Comparison of ENCODE assay signal across 18 cellular contexts in the genomic region with DNA sequence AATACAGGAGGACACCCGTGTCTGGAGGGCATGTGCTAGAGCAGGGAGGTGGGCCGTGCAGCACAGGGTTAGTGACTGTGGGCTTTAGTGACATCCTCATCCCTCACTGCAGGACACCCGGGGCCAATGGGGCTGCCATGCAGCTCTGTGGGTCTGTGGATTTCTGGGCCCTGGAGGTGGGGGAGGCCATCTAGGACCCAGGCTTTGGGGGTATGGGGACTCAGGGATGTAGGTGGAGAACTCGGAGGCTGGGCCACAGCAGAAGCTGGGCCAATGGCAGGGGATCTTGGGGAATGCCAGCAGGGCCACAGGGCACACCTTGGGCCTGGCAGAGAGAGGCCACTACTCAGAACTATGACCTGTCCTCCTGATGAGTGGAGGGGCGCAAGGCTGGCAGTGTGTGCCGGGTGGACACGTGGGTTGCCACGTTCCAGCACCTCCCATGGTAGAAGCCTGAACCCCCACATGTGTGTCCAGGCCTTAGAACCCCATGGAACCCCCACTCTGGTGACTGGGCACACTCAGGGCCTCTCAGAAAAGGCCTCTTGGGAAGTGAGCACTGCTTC. TPM values are rescaled to one million over a fixed set of nuclear protein-coding genes. Genes with fewer than 3 reads are reported as not detected.
DNase-seq lines count a peak whose midpoint lies in the region; ATAC-seq and FAIRE-seq lines count a peak whose summit lies in the region.
"Had no signal": no experiment of that assay in that cellular context is flagged by ENCODE, and none has a peak within 500 bp of the region (broad histone marks: within the 10 kb centered on the region; RNA-seq: fewer than 3 reads in every experiment).

No MANE protein-coding gene starts in this region.

- H3K27ac ChIP-seq in neuronal stem cell (replicated peaks; ENCODE audit: low read length) (no peak overlapping the region), aorta (ENCODE audit: low read depth in 1 of 2, low read length in 2 of 2) (no peak overlapping the region)
- H3K27ac ChIP-seq: ascending aorta, BLaER1, thoracic aorta had no signal

- intact Hi-C loops in activated T-helper 2 cell treated with anti-CD3 and anti-CD28 coated beads, Interferon-gamma antibody, Interleukin-2, Interleukin-4, amounts not matched to agents 10 μg/mL and 5 μg/mL and 100 μg/mL, durations not matched to agents 14 hours and 24 hours and 36 hours (cut with micrococcal nuclease): no loop called here
- intact Hi-C loops in aorta (cut with DNase I): no loop called here

- H2BK5ac ChIP-seq in neuronal stem cell (ENCODE audit: low read length): peak overlapping the region; percentile 41

- peaks cover 6% of the 10 kb centered on the region for H3K79me1 ChIP-seq in neuronal stem cell (ENCODE audit: low read depth, low read length)

- peak overlapping the region; percentile 79 for H2BK15ac ChIP-seq in neuronal stem cell (ENCODE audit: low read length)

- H3K23ac ChIP-seq in neuronal stem cell (ENCODE audit: low read depth, low read length, poor library complexity): peak overlapping the region; percentile 90

- peaks cover 27 to 30% of the 10 kb centered on the region in 2 donors for H3K4me1 ChIP-seq in neuronal stem cell (ENCODE audit: control insufficient read depth in 2 of 2, insufficient read depth in 1 of 2, low read depth in 1 of 2, low read length in 2 of 2)
- no peaks in the 10 kb centered on the region for H3K4me1 ChIP-seq in aorta (ENCODE audit: control insufficient read depth in 1 of 2, insufficient read depth in 2 of 2, low read length in 2 of 2)
- H3K4me1 ChIP-seq: ascending aorta had no signal

- H3K9me3 ChIP-seq in neuronal stem cell (replicated peaks in 1 of 2; ENCODE audit: control insufficient read depth in 2 of 2, insufficient read depth in 1 of 2, low read depth in 1 of 2, low read length in 2 of 2) (peaks cover 5 to 12% of the 10 kb centered on the region in 2 donors), aorta (ENCODE audit: control insufficient read depth, low read length) (no peaks in the 10 kb centered on the region)
- H3K9me3 ChIP-seq: ascending aorta, thoracic aorta had no signal

- H3K14ac ChIP-seq in neuronal stem cell (ENCODE audit: low read length): peak overlapping the region; percentile 98

- peak overlapping the region; percentile 98 for H2BK120ac ChIP-seq in neuronal stem cell (ENCODE audit: low read depth, low read length)

- H2AK5ac ChIP-seq in neuronal stem cell (ENCODE audit: low read depth, low read length): peak overlapping the region; percentile 94

- H4K91ac ChIP-seq in neuronal stem cell (ENCODE audit: low read depth, low read length, poor library complexity): no peak overlapping the region

- peaks cover 0 to 13% of the 10 kb centered on the region in 2 donors for H3K36me3 ChIP-seq in neuronal stem cell (replicated peaks in 1 of 2; ENCODE audit: control insufficient read depth in 2 of 2, insufficient read depth in 2 of 2, low read length in 2 of 2)
- H3K36me3 ChIP-seq in aorta (ENCODE audit: control insufficient read depth in 1 of 2, insufficient read depth in 2 of 2, low read length in 1 of 2): peaks cover 0 to 1% of the 10 kb centered on the region in 2 donors
- H3K36me3 ChIP-seq: BLaER1, thoracic aorta had no signal

- no peaks in the 10 kb centered on the region for H3K36me3 Mint-ChIP-seq in activated T-helper 2 cell treated with anti-CD3 and anti-CD28 coated beads, Interferon-gamma antibody, Interleukin-2, Interleukin-4, amounts not matched to agents 10 μg/mL and 5 μg/mL and 100 μg/mL, durations not matched to agents 14 hours and 24 hours and 36 hours (ENCODE audit: low read depth)
- H3K36me3 Mint-ChIP-seq: natural killer cell treated with Interleukin-12 subunit alpha and Interleukin-12 subunit beta and Interleukin-15 and Interleukin-18, amount 100 ng/mL, for 72 hours had no signal

- H3K27ac Mint-ChIP-seq in activated T-helper 2 cell treated with anti-CD3 and anti-CD28 coated beads, Interferon-gamma antibody, Interleukin-2, Interleukin-4, amounts not matched to agents 10 μg/mL and 5 μg/mL and 100 μg/mL, durations not matched to agents 14 hours and 24 hours and 36 hours: no peak overlapping the region
- H3K27ac Mint-ChIP-seq: natural killer cell treated with Interleukin-12 subunit alpha and Interleukin-12 subunit beta and Interleukin-15 and Interleukin-18, amount 100 ng/mL, for 72 hours had no signal

- H3K27me3 ChIP-seq in neuronal stem cell (ENCODE audit: control insufficient read depth in 3 of 3, insufficient read depth in 3 of 3, low read depth in 1 of 3, low read length in 3 of 3) (no peaks in the 10 kb centered on the region), aorta (ENCODE audit: control insufficient read depth in 1 of 2, insufficient read depth in 2 of 2, low read length in 1 of 2) (no peaks in the 10 kb centered on the region)
- H3K27me3 ChIP-seq: ascending aorta, BLaER1 had no signal

- no peak for FAIRE-seq in GM19239 (lab: Jason Lieb, UNC)
- FAIRE-seq: colon, endothelial cell of umbilical vein, frontal cortex had no signal

- H3K9me3 Mint-ChIP-seq in activated T-helper 2 cell treated with anti-CD3 and anti-CD28 coated beads, Interferon-gamma antibody, Interleukin-2, Interleukin-4, amounts not matched to agents 10 μg/mL and 5 μg/mL and 100 μg/mL, durations not matched to agents 14 hours and 24 hours and 36 hours: no peaks in the 10 kb centered on the region
- H3K9me3 Mint-ChIP-seq: natural killer cell treated with Interleukin-12 subunit alpha and Interleukin-12 subunit beta and Interleukin-15 and Interleukin-18, amount 100 ng/mL, for 72 hours had no signal

- H3K4me2 ChIP-seq in neuronal stem cell (ENCODE audit: insufficient read depth, low read length, poor library complexity, severe bottlenecking): no peak overlapping the region
- H3K4me2 ChIP-seq: BLaER1 had no signal

- peak overlapping the region; percentile 94 for H3K4ac ChIP-seq in neuronal stem cell (ENCODE audit: low read length)

- WGBS in neuronal stem cell (ENCODE audit: extremely low coverage in 2 of 2, insufficient read length in 2 of 2, insufficient replicate concordance in 1 of 2), 2 donors: no CpG with 5 or more reads among the region's 8 CpGs
- WGBS in aorta, 2 donors: 78 to 85% methylated on average over 8 of the region's 8 CpGs

- H3K4me3 Mint-ChIP-seq in activated T-helper 2 cell treated with anti-CD3 and anti-CD28 coated beads, Interferon-gamma antibody, Interleukin-2, Interleukin-4, amounts not matched to agents 10 μg/mL and 5 μg/mL and 100 μg/mL, durations not matched to agents 14 hours and 24 hours and 36 hours (ENCODE audit: low read depth): no peak overlapping the region
- H3K4me3 Mint-ChIP-seq: natural killer cell treated with Interleukin-12 subunit alpha and Interleukin-12 subunit beta and Interleukin-15 and Interleukin-18, amount 100 ng/mL, for 72 hours had no signal

- peak overlapping the region; percentile 98 for H2BK12ac ChIP-seq in neuronal stem cell (ENCODE audit: low read length)

- peak overlapping the region; percentile 91 for H3K18ac ChIP-seq in neuronal stem cell (ENCODE audit: low read length)

- no peaks in the 10 kb centered on the region for H3K27me3 Mint-ChIP-seq in activated T-helper 2 cell treated with anti-CD3 and anti-CD28 coated beads, Interferon-gamma antibody, Interleukin-2, Interleukin-4, amounts not matched to agents 10 μg/mL and 5 μg/mL and 100 μg/mL, durations not matched to agents 14 hours and 24 hours and 36 hours (ENCODE audit: low read depth)

- H3K9ac ChIP-seq in neuronal stem cell (ENCODE audit: low read depth, low read length, poor library complexity): peak overlapping the region; percentile 70
- H3K9ac ChIP-seq: BLaER1 had no signal

- no peak overlapping the region for H4K8ac ChIP-seq in neuronal stem cell (ENCODE audit: low read depth, low read length)

- H3K4me3 ChIP-seq in neuronal stem cell (ENCODE audit: low read length in 2 of 2) (no peak overlapping the region), aorta (ENCODE audit: low read length in 2 of 2) (no peak overlapping the region)
- H3K4me3 ChIP-seq: ascending aorta, BLaER1, thoracic aorta had no signal

- no peak overlapping the region for H2AFZ ChIP-seq in neuronal stem cell (ENCODE audit: low read length)

- peak; percentile 0 to 28 for DNase-seq in stimulated activated CD4-positive, alpha-beta T cell treated with anti-CD3 and anti-CD28 coated beads, Interleukin-2, amount 100 ng/mL, for 24 hours
- DNase-seq in stimulated activated CD4-positive, alpha-beta T cell treated with anti-CD3 and anti-CD28 coated beads, Interleukin-12 subunit alpha, Interleukin-12 subunit beta, amount 100 ng/mL, for 4 hours: no peak
- DNase-seq in activated T-helper 2 cell treated with anti-CD3 and anti-CD28 coated beads, Interferon-gamma antibody, Interleukin-2, Interleukin-4, amounts not matched to agents 10 μg/mL and 5 μg/mL and 100 μg/mL, durations not matched to agents 14 hours and 24 hours and 36 hours (ENCODE audit: low spot score): peak; percentile 7
- DNase-seq in neuronal stem cell (ENCODE audit: low spot score) (no peak), aorta (peak; percentile 49 to 84), SIG-M5 (lab: John Stamatoyannopoulos, UW) (no peak), GM19239 (ENCODE audit: insufficient read length, low spot score) (no peak)
- DNase-seq: activated gamma-delta T cell treated with Interleukin-2 at 50 U/mL for 16 hours, mesenchymal stem cell, NCI-H1930 had no signal

- H3K4me1 Mint-ChIP-seq in activated T-helper 2 cell treated with anti-CD3 and anti-CD28 coated beads, Interferon-gamma antibody, Interleukin-2, Interleukin-4, amounts not matched to agents 10 μg/mL and 5 μg/mL and 100 μg/mL, durations not matched to agents 14 hours and 24 hours and 36 hours (ENCODE audit: low read depth): peaks cover 6% of the 10 kb centered on the region

- ATAC-seq in aorta (ENCODE audit: low FRiP score) (no peak), GM19395 (IDR thresholded peaks at IDR 0.05; ENCODE audit: unreplicated experiment) (no peak)

RNA-seq across cellular contexts. Expression of gene ZDHHC11B, which starts 23.2 kb away (rescaled TPM):
- 0.07 and 0.18 TPM in 2 replicates for total RNA-seq in activated T-helper 2 cell treated with anti-CD3 and anti-CD28 coated beads, Interferon-gamma antibody, Interleukin-2, Interleukin-4, amounts not matched to agents 10 μg/mL and 5 μg/mL and 100 μg/mL, durations not matched to agents 14 hours and 24 hours and 36 hours
- 2.4 TPM for polyA plus RNA-seq in neuronal stem cell (2013, experiment 1 of 2)
- polyA plus RNA-seq in neuronal stem cell (2013, experiment 2 of 2): 2.2 TPM
- 10 to 100 TPM in 1 of 2 donors, 1 to 10 TPM in 1; 5.9 to 17.7 TPM for total RNA-seq in aorta
- 1 to 10 TPM; 2.0 to 4.5 TPM for polyA plus RNA-seq in aorta
- total RNA-seq: endothelial cell of umbilical vein had no signal
- polyA plus RNA-seq: endothelial cell of umbilical vein had no signal

Comparison
In these comparisons a context has a peak if more than half of its experiments do, and no peak if none do; other contexts are left out.
1. DNase-seq: peak in stimulated activated CD4-positive, alpha-beta T cell treated with anti-CD3 and anti-CD28 coated beads, Interleukin-2, amount 100 ng/mL, for 24 hours (2 of 2), activated T-helper 2 cell treated with anti-CD3 and anti-CD28 coated beads, Interferon-gamma antibody, Interleukin-2, Interleukin-4, amounts not matched to agents 10 μg/mL and 5 μg/mL and 100 μg/mL, durations not matched to agents 14 hours and 24 hours and 36 hours (single experiment) and aorta (2 of 2); none in stimulated activated CD4-positive, alpha-beta T cell treated with anti-CD3 and anti-CD28 coated beads, Interleukin-12 subunit alpha, Interleukin-12 subunit beta, amount 100 ng/mL, for 4 hours (single experiment), neuronal stem cell (single experiment), SIG-M5 (single experiment) and GM19239 (single experiment).